In genomic region chr4:183182873-183183725, GRCh38 we compare ENCODE assay signal across 1 cellular context.
TF ChIP-seq lines count a peak whose summit lies in the region.

No MANE protein-coding gene starts in this region.

TF ChIP-seq in HepG2, 621 proteins besides CTCF, POLR2A, EP300 and RAD21 (continued from another document and continues in another):
- 0 out of 2 replicates have a peak, but pooled peaks have one; percentile 15 for TF ChIP-seq PPARG (CRISPR knock-in tag; conservative IDR thresholded peaks at IDR 0.05)
- no peak for TF ChIP-seq ZNF563 (CRISPR knock-in tag; IDR thresholded peaks at IDR 0.05)
- TF ChIP-seq FOSL1 (CRISPR knock-in tag; IDR thresholded peaks at IDR 0.05; ENCODE audit: borderline replicate concordance): peak; percentile 94
- no peak for TF ChIP-seq KLF15 (CRISPR knock-in tag; IDR thresholded peaks at IDR 0.05; ENCODE audit: borderline replicate concordance)
- TF ChIP-seq ZNF263 (CRISPR knock-in tag; IDR thresholded peaks at IDR 0.05): 0 out of 2 replicates have a peak, but pooled peaks have one; percentile 25
- no peak for TF ChIP-seq IRX3 (CRISPR knock-in tag; IDR thresholded peaks at IDR 0.05; ENCODE audit: borderline replicate concordance, low read depth)
- 0 out of 2 replicates have a peak, but pooled peaks have one; percentile 53 for TF ChIP-seq ZMYM2 (CRISPR knock-in tag; IDR thresholded peaks at IDR 0.05)
- no peak for TF ChIP-seq ADNP (CRISPR knock-in tag; IDR thresholded peaks at IDR 0.05)
- peak; percentile 88 for TF ChIP-seq JUND (CRISPR knock-in tag; IDR thresholded peaks at IDR 0.05)
- TF ChIP-seq ZNF318 (CRISPR knock-in tag; IDR thresholded peaks at IDR 0.05): no peak
- TF ChIP-seq KLF11 (CRISPR knock-in tag; IDR thresholded peaks at IDR 0.05): no peak
- TF ChIP-seq ZNF770 (CRISPR knock-in tag; IDR thresholded peaks at IDR 0.05): 0 out of 2 replicates have a peak, but pooled peaks have one; percentile 26
- no peak for TF ChIP-seq ZNF20 (CRISPR knock-in tag; IDR thresholded peaks at IDR 0.05)
- TF ChIP-seq RARA (CRISPR knock-in tag; IDR thresholded peaks at IDR 0.05): peak; percentile 68
- 0 out of 2 replicates have a peak, but pooled peaks have one; percentile 23 for TF ChIP-seq YEATS4 (CRISPR knock-in tag; IDR thresholded peaks at IDR 0.05; ENCODE audit: borderline replicate concordance)
- TF ChIP-seq SALL1 (CRISPR knock-in tag; IDR thresholded peaks at IDR 0.05): peak; percentile 60
- TF ChIP-seq RXRB (CRISPR knock-in tag; IDR thresholded peaks at IDR 0.05; ENCODE audit: borderline replicate concordance): peak; percentile 47; the same call in 1 of the 2 replicates
- TF ChIP-seq MYC (CRISPR knock-in tag; IDR thresholded peaks at IDR 0.05; ENCODE audit: borderline replicate concordance): peak; percentile 22; the same call in 1 of the 2 replicates
- peak; percentile 49; the same call in 1 of the 2 replicates for TF ChIP-seq TCF7 (IDR thresholded peaks at IDR 0.05; ENCODE audit: low read depth)
- TF ChIP-seq ZNF644 (CRISPR knock-in tag; IDR thresholded peaks at IDR 0.05; ENCODE audit: low read depth): 0 out of 2 replicates have a peak, but pooled peaks have one; percentile 72
- TF ChIP-seq ZNF577 (CRISPR knock-in tag; IDR thresholded peaks at IDR 0.05; ENCODE audit: borderline replicate concordance, low read depth): no peak
- 0 out of 2 replicates have a peak, but pooled peaks have one; percentile 23 for TF ChIP-seq CBFB (CRISPR knock-in tag; IDR thresholded peaks at IDR 0.05)
- TF ChIP-seq ELF1 (CRISPR knock-in tag; IDR thresholded peaks at IDR 0.05): 0 out of 2 replicates have a peak, but pooled peaks have one; percentile 36
- peak; percentile 81 for TF ChIP-seq TEAD3 (CRISPR knock-in tag; optimal IDR thresholded peaks at IDR 0.05; ENCODE audit: borderline replicate concordance)
- no peak for TF ChIP-seq FOXP1 (IDR thresholded peaks at IDR 0.05)
- peak; percentile 54; the same call in 1 of the 2 replicates for TF ChIP-seq FOXP1 (CRISPR knock-in tag; IDR thresholded peaks at IDR 0.05)
- TF ChIP-seq FOXA1 (IDR thresholded peaks at IDR 0.05): no peak
- TF ChIP-seq FOXA1 (CRISPR knock-in tag; IDR thresholded peaks at IDR 0.05): peak; percentile 37
- peak; percentile 79 for TF ChIP-seq POGZ (CRISPR knock-in tag; IDR thresholded peaks at IDR 0.05)
- peak; percentile 89; the same call in 1 of the 2 replicates for TF ChIP-seq HBP1 (CRISPR knock-in tag; IDR thresholded peaks at IDR 0.05; ENCODE audit: low read depth)
- no peak for TF ChIP-seq ZNF7 (CRISPR knock-in tag; IDR thresholded peaks at IDR 0.05)
- 0 out of 2 replicates have a peak, but pooled peaks have one; percentile 27 for TF ChIP-seq ZBTB43 (CRISPR knock-in tag; conservative IDR thresholded peaks at IDR 0.05)
- peak; percentile 67; the same call in 1 of the 2 replicates for TF ChIP-seq JUN (CRISPR knock-in tag; IDR thresholded peaks at IDR 0.05)
- peak; percentile 97 for TF ChIP-seq ETV5 (CRISPR knock-in tag; IDR thresholded peaks at IDR 0.05; ENCODE audit: borderline replicate concordance)
- peak; percentile 24; the same call in 1 of the 2 replicates for TF ChIP-seq RXRA (CRISPR knock-in tag; IDR thresholded peaks at IDR 0.05)
- peak; percentile 41; the same call in 1 of the 2 replicates for TF ChIP-seq HOXA3 (CRISPR knock-in tag; IDR thresholded peaks at IDR 0.05)
- TF ChIP-seq GABPA (IDR thresholded peaks at IDR 0.05; ENCODE audit: low read depth, low read length): no peak
- peak; percentile 73 for TF ChIP-seq GABPA (CRISPR knock-in tag; IDR thresholded peaks at IDR 0.05; ENCODE audit: low read depth)
- peak; percentile 84; the same call in 1 of the 2 replicates for TF ChIP-seq JUNB (CRISPR knock-in tag; IDR thresholded peaks at IDR 0.05; ENCODE audit: borderline replicate concordance)
- peak; percentile 77; the same call in 1 of the 2 replicates for TF ChIP-seq KDM1A (CRISPR knock-in tag; IDR thresholded peaks at IDR 0.05)
- TF ChIP-seq WIZ (CRISPR knock-in tag; IDR thresholded peaks at IDR 0.05): no peak
- TF ChIP-seq HOMEZ (CRISPR knock-in tag; IDR thresholded peaks at IDR 0.05; ENCODE audit: low read depth): peak; percentile 69
- no peak for TF ChIP-seq RORA (CRISPR knock-in tag; IDR thresholded peaks at IDR 0.05)
- TF ChIP-seq FOXP4 (CRISPR knock-in tag; IDR thresholded peaks at IDR 0.05): peak; percentile 68
- no peak for TF ChIP-seq REXO4 (CRISPR knock-in tag; IDR thresholded peaks at IDR 0.05; ENCODE audit: borderline replicate concordance)
- peak; percentile 68 for TF ChIP-seq SAP130 (CRISPR knock-in tag; IDR thresholded peaks at IDR 0.05; ENCODE audit: low read depth)
- peak; percentile 35; the same call in 1 of the 2 replicates for TF ChIP-seq TARDBP (CRISPR knock-in tag; IDR thresholded peaks at IDR 0.05)
- TF ChIP-seq ZNF317 (CRISPR knock-in tag; IDR thresholded peaks at IDR 0.05): 0 out of 2 replicates have a peak, but pooled peaks have one; percentile 23
- TF ChIP-seq ZGPAT (CRISPR knock-in tag; IDR thresholded peaks at IDR 0.05): peak; percentile 46; the same call in 1 of the 2 replicates
- TF ChIP-seq FOXC1 (CRISPR knock-in tag; IDR thresholded peaks at IDR 0.05; ENCODE audit: borderline replicate concordance): no peak
- TF ChIP-seq ISL2 (CRISPR knock-in tag; IDR thresholded peaks at IDR 0.05): 0 out of 2 replicates have a peak, but pooled peaks have one; percentile 38
- TF ChIP-seq FOSL2 (CRISPR knock-in tag; IDR thresholded peaks at IDR 0.05): peak; percentile 99
